ENCODE assay signal across 8 cellular contexts in the genomic region with DNA sequence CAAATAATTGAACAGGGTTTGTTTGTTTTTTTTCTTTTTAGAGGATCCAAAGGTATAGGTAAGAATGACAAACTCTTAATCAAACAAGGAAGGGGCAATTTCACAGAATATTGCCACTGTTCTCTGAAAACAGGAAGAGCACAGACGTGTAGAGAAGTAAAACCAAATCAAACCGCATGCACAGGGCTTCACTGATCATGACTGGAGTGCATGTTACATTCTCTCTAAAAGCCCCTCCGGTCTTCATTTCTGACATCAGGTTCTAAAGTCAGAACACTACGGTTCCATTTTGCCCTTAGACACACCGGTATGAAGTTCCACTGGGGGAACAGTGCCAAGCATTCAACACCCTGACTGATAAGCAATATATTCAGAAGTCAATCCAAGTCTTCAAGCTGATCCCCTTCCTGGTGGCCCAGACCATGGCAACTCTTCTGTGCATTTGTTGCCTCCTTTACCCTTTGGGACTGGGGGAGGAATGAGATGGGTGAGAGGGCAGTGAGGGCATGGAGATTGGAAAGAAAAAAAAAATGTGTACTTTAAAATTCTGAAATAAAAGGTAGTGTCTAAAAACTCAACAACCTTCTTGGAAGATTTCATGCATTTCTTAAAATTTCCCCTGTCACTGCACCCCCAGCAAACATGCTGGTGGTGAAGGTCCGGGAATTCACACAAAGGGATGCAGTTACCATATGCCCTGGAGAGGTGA. TPM values are rescaled to one million over a fixed set of nuclear protein-coding genes. Genes with fewer than 3 reads are reported as not detected.
DNase-seq lines count a peak whose midpoint lies in the region; ATAC-seq and TF ChIP-seq lines count a peak whose summit lies in the region.

No MANE protein-coding gene starts in this region.

- H3K4me1 ChIP-seq in mammary epithelial cell (ENCODE audit: insufficient read depth, low read length), result peaks cover 10% of the 10 kb centered on the region

- peak overlapping the region; percentile 98 for H2AFZ ChIP-seq in mammary epithelial cell (ENCODE audit: low read depth, low read length)

- peak overlapping the region; percentile 83 for H3K4me3 ChIP-seq in HFF-Myc (replicated peaks; ENCODE audit: low read depth, low read length)
- H3K4me3 ChIP-seq in mammary epithelial cell (replicated peaks in 1 of 3; ENCODE audit: insufficient read depth in 1 of 3, low read depth in 2 of 3, low read length in 3 of 3), result peak overlapping the region; percentile 84 to 92 (median 85)

- no peaks in the 10 kb centered on the region for H4K20me1 ChIP-seq in mammary epithelial cell (ENCODE audit: insufficient read depth, low read length)

- DNase-seq in HFF-Myc (ENCODE audit: extremely low read depth, low read depth), result no peak
- DNase-seq in RPMI8226, result peak; percentile 31
- DNase-seq in mammary epithelial cell, result no peak
- DNase-seq in midbrain (lab: John Stamatoyannopoulos, UW), result peak; percentile 9
- DNase-seq in NCI-H2029 treated with DMSO at 0.1 percent for 48 hours (lab: John Stamatoyannopoulos, UW), result no peak
- DNase-seq in COLO668 (lab: John Stamatoyannopoulos, UW; ENCODE audit: unreplicated experiment), result no peak
- no peak for DNase-seq in NCI-H526 (lab: John Stamatoyannopoulos, UW)

- H3K9ac ChIP-seq in mammary epithelial cell (ENCODE audit: insufficient read depth, low read length), result peak overlapping the region; percentile 79

- peaks cover 24% of the 10 kb centered on the region for H3K79me2 ChIP-seq in mammary epithelial cell (ENCODE audit: insufficient read depth, low read length)

- H3K9me3 ChIP-seq in mammary epithelial cell (replicated peaks; ENCODE audit: insufficient read depth, low read length), result no peaks in the 10 kb centered on the region

- dilution Hi-C loops in mammary epithelial cell (cut with HindIII; ENCODE audit: low sequenced_read_pairs), result no loop called here

- in situ Hi-C loops in mammary epithelial cell (cut with MboI; ENCODE audit: low sequenced_read_pairs in 2 of 2), result no loop called here

- intact Hi-C loops in mammary epithelial cell (cut with micrococcal nuclease), result loop anchor here (1.0 to 5.0 kb wide), 3 partner anchors 37 to 94 kb away; no protein-coding TSS in a partner anchor

- no peak for TF ChIP-seq CTCF in HFF-Myc (IDR thresholded peaks at IDR 0.05; ENCODE audit: low read depth, low read length, missing control alignments)
- TF ChIP-seq CTCF in mammary epithelial cell (conservative IDR thresholded peaks at IDR 0.05 in 1 of 2, IDR thresholded peaks at IDR 0.05 in 1 of 2; ENCODE audit: extremely low read depth in 1 of 2, insufficient read depth in 1 of 2, low read depth in 1 of 2, low read length in 2 of 2), result no peak

- H3K36me3 ChIP-seq in mammary epithelial cell (ENCODE audit: insufficient read depth, low read length), result no peaks in the 10 kb centered on the region

- CTCF ChIA-PET in mammary epithelial cell (lab: Charles Lee; ENCODE audit: low non-redundant PET), result no interaction called here

- 58% methylated on average over 6 of the region's 6 CpGs for WGBS in mammary epithelial cell (ENCODE audit: low coverage, missing lambda C conversion rate)

- ATAC-seq in GM18498 (IDR thresholded peaks at IDR 0.05; ENCODE audit: unreplicated experiment), result peak; percentile 27

- no peak overlapping the region for H3K27ac ChIP-seq in mammary epithelial cell (ENCODE audit: insufficient read depth, low read depth, low read length)

- no TSS peak for BruUV-seq in mammary epithelial cell (replicated peaks; lab: Mats Ljungman, UMichigan)

- H3K4me2 ChIP-seq in mammary epithelial cell (ENCODE audit: insufficient read depth, low read depth, low read length), result peak overlapping the region; percentile 98

- H3K27me3 ChIP-seq in mammary epithelial cell (ENCODE audit: insufficient read depth, low read length), result no peaks in the 10 kb centered on the region

RNA-seq across cellular contexts. Expression of a gene that starts 1.4 kb away (rescaled TPM):
- total RNA-seq in mammary epithelial cell, result 1 to 10 TPM; 7.8 to 9.0 TPM
- 4.3 TPM for polyA plus RNA-seq in mammary epithelial cell
- 1.9 TPM for polyA minus RNA-seq in mammary epithelial cell

Comparison
In these comparisons a context has a peak if more than half of its experiments do, and no peak if none do; other contexts are left out.
1. DNase-seq: peak in RPMI8226 (single experiment) and midbrain (single experiment); none in HFF-Myc (single experiment), mammary epithelial cell (single experiment), NCI-H2029 treated with DMSO at 0.1 percent for 48 hours (single experiment), COLO668 (single experiment) and NCI-H526 (0 of 2).